ENCODE assay signal across 20 cellular contexts in genomic region chr2:52429740-52430139, GRCh38.
"Had no signal": no experiment of that assay in that cellular context is flagged by ENCODE, and none has a peak within 500 bp of the region (broad histone marks: within the 10 kb centered on the region; RNA-seq: fewer than 3 reads in every experiment).

No MANE protein-coding gene starts in this region.

- H3K27ac ChIP-seq: thoracic aorta, vagina had no signal

- FAIRE-seq: bronchial epithelial cell, endometrium had no signal

- H3K36me3 ChIP-seq: thoracic aorta, vagina had no signal

- ATAC-seq: activated T-helper 17 cell treated with anti-CD3 and anti-CD28 coated beads, Interleukin-2, amount 50 U/mL, for 72 hours; natural killer cell treated with Interleukin-12 subunit alpha and Interleukin-12 subunit beta and Interleukin-15 and Interleukin-18, amount 100 ng/mL, for 72 hours; WTC11 had no signal

- H3K4me3 ChIP-seq: thoracic aorta, vagina had no signal

- H3K27me3 ChIP-seq: vagina had no signal

- H3K9me3 ChIP-seq: thoracic aorta, vagina had no signal

- H3K4me1 ChIP-seq: vagina had no signal

- DNase-seq: activated CD4-positive, alpha-beta T cell treated with anti-CD3 and anti-CD28 coated beads, Interleukin-2, amount 50 U/mL, for 4 hours; activated CD8-positive, alpha-beta memory T cell treated with anti-CD3 and anti-CD28 coated beads for 24 hours; activated CD8-positive, alpha-beta memory T cell treated with anti-CD3 and anti-CD28 coated beads, Interleukin-2, amount 50 U/mL, for 4 hours; activated naive CD4-positive, alpha-beta T cell; activated T-cell treated with anti-CD3 and anti-CD28 coated beads, Interleukin-2, amount 50 U/mL, for 24 hours; amniotic stem cell; cerebellar nuclear complex; cortex of kidney; immature natural killer cell; retina; stimulated activated CD4-positive, alpha-beta T cell treated with anti-CD3 and anti-CD28 coated beads, Interleukin-4, amount 100 ng/mL, for 24 hours; stimulated activated naive CD4-positive, alpha-beta T cell treated with Interleukin-2 at 50 U/mL for 16 hours; T-helper 9 cell had no signal
